In genomic region chr9:112447283-112447761, GRCh38 we compare ENCODE assay signal across 14 cellular contexts. TPM values are rescaled to one million over a fixed set of nuclear protein-coding genes. Genes with fewer than 3 reads are reported as not detected.
DNase-seq lines count a peak whose midpoint lies in the region; ATAC-seq, FAIRE-seq and TF ChIP-seq lines count a peak whose summit lies in the region.
"Had no signal": no experiment of that assay in that cellular context is flagged by ENCODE, and none has a peak within 500 bp of the region (broad histone marks: within the 10 kb centered on the region; RNA-seq: fewer than 3 reads in every experiment).

No MANE protein-coding gene starts in this region.

- no peak overlapping the region for H3K4me3 ChIP-seq in pancreas
- H3K4me3 ChIP-seq: testis had no signal

- no peaks in the 10 kb centered on the region for H3K9me3 ChIP-seq in pancreas
- H3K9me3 ChIP-seq: testis had no signal

- no peak for FAIRE-seq in pancreas (lab: Jason Lieb, UNC)
- FAIRE-seq: HepG2 had no signal

- no peaks in the 10 kb centered on the region for H3K27me3 ChIP-seq in pancreas
- H3K27me3 ChIP-seq: testis had no signal

- 3 to 9% methylated on average over 2 of the region's 2 CpGs for WGBS in pancreas, 2 donors

- peak in 3 of 4 donors; percentile 43 to 66 (median 59) for ATAC-seq in pancreas
- ATAC-seq: HepG2; naive thymus-derived CD8-positive, alpha-beta T cell had no signal

- H3K4me1 ChIP-seq in pancreas, result no peaks in the 10 kb centered on the region
- H3K4me1 ChIP-seq: testis had no signal

- intact Hi-C loops in pancreas (cut with DNase I), result no loop called here

- H3K36me3 ChIP-seq in pancreas, result no peaks in the 10 kb centered on the region

- H3K27ac ChIP-seq in pancreas, result no peak overlapping the region
- H3K27ac ChIP-seq: testis had no signal

- TF ChIP-seq CTCF in pancreas (IDR thresholded peaks at IDR 0.05), result no peak

- DNase-seq in ELR (ENCODE audit: low read depth), result peak; percentile 25
- DNase-seq in NOMO-1 (lab: John Stamatoyannopoulos, UW; ENCODE audit: unreplicated experiment in 2 of 2), result peak; percentile 37 to 79
- DNase-seq in fibroblast of gingiva (ENCODE audit: low read depth), result peak; percentile 80
- DNase-seq in pancreas, result no peak
- DNase-seq in DMS153 treated with DMSO at 0.1 percent for 48 hours (lab: John Stamatoyannopoulos, UW; ENCODE audit: unreplicated experiment), result no peak
- no peak for DNase-seq in activated CD4-positive, CD25-positive, alpha-beta regulatory T cell (lab: John Stamatoyannopoulos, UW)
- DNase-seq in stimulated activated CD4-positive, alpha-beta T cell treated with anti-CD3 and anti-CD28 coated beads, Interleukin-15, amount 100 ng/mL, for 24 hours, result no peak
- DNase-seq in foreskin melanocyte, result no peak
- DNase-seq: activated CD8-positive, alpha-beta memory T cell treated with anti-CD3 and anti-CD28 coated beads, Interleukin-2, amount 50 U/mL, for 48 hours; DMS153; head of caudate nucleus; naive thymus-derived CD8-positive, alpha-beta T cell; testis had no signal

RNA-seq across cellular contexts. Expression of gene KIAA1958, which starts 39.3 kb away (rescaled TPM):
- 10 to 100 TPM in 1 of 6 donors, 1 to 10 TPM in 5; 3.5 to 11.8 (median 6.2) TPM for total RNA-seq in pancreas
- 1 to 10 TPM; 1.4 to 1.7 TPM for polyA plus RNA-seq in pancreas

Comparison
In these comparisons a context has a peak if more than half of its experiments do, and no peak if none do; other contexts are left out.
1. DNase-seq: peak in ELR (single experiment), NOMO-1 (2 of 2) and fibroblast of gingiva (single experiment); none in pancreas (0 of 6), DMS153 treated with DMSO at 0.1 percent for 48 hours (single experiment), activated CD4-positive, CD25-positive, alpha-beta regulatory T cell (0 of 4), stimulated activated CD4-positive, alpha-beta T cell treated with anti-CD3 and anti-CD28 coated beads, Interleukin-15, amount 100 ng/mL, for 24 hours (single experiment) and foreskin melanocyte (single experiment).